25 cellular contexts compared by ENCODE assay signal in the genomic region with DNA sequence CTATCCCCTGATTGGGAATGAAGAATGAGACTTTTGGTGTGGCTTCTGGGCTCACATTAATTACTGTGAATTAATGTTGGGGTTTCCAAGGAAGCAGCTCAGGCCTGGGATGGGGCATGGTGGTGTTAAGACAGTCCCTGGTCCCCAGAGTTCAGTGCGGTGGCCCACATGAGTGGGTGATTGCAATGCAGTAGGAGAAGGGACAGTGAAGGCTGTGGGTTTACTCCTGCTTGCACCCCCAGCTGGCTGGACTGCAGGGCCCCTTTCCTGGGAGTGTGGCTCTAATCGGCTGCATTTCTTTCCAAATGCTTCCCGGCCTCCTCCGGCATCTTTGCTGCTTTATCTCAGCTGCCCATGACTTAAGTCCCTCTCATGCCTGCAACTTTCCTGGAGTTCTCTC. TPM values are rescaled to one million over a fixed set of nuclear protein-coding genes. Genes with fewer than 3 reads are reported as not detected.
DNase-seq lines count a peak whose midpoint lies in the region; ATAC-seq, FAIRE-seq and TF ChIP-seq lines count a peak whose summit lies in the region.
"Had no signal": no experiment of that assay in that cellular context is flagged by ENCODE, and none has a peak within 500 bp of the region (broad histone marks: within the 10 kb centered on the region; RNA-seq: fewer than 3 reads in every experiment).

No MANE protein-coding gene starts in this region.

- H3K36me3 ChIP-seq in GM23338 (ENCODE audit: insufficient read depth) (no peaks in the 10 kb centered on the region; the same call in 1 of the 2 replicates), kidney (ENCODE audit: control insufficient read depth in 1 of 2, insufficient read depth in 2 of 2, low read length in 2 of 2) (no peaks in the 10 kb centered on the region), spleen (no peaks in the 10 kb centered on the region), stomach (no peaks in the 10 kb centered on the region)
- H3K36me3 ChIP-seq: BE2C; BLaER1 treated with 17β-estradiol and CSF1 and Interleukin-3, amounts not matched to agents 10 nM and 100 nM; HAP-1 had no signal

- H3K9me3 ChIP-seq in kidney (ENCODE audit: control insufficient read depth in 1 of 2, low read length in 2 of 2) = no peaks in the 10 kb centered on the region
- H3K9me3 ChIP-seq in spleen = peaks cover 0 to 9% (median 0%) of the 10 kb centered on the region in 8 donors
- H3K9me3 ChIP-seq in stomach = no peaks in the 10 kb centered on the region
- H3K9me3 ChIP-seq: BE2C, HAP-1 had no signal

- no peaks in the 10 kb centered on the region for H3K79me2 ChIP-seq in GM23338 (replicated peaks; ENCODE audit: insufficient read depth)

- H4K20me1 ChIP-seq in GM23338 (replicated peaks; ENCODE audit: insufficient read depth) = no peaks in the 10 kb centered on the region

- 79 to 97% (median 91%) methylated on average over 3 to 4 of the region's 4 CpGs for WGBS in spleen, 5 donors
- 82 to 94% (median 90%) methylated on average over 4 of the region's 4 CpGs for WGBS in stomach, 5 donors

- peaks cover 16% of the 10 kb centered on the region for H3K27me3 Mint-ChIP-seq in GM23338 (ENCODE audit: insufficient read depth, low read depth, poor library complexity)
- H3K27me3 Mint-ChIP-seq: CD4-positive, alpha-beta T cell had no signal

- in situ Hi-C loops in ACHN (cut with HindIII; ENCODE audit: low pct_ligation_motif_present, low pct_unique_long_range_greater_than_20kb, low sequenced_read_pairs) = no loop called here

- H3K9me3 Mint-ChIP-seq in GM23338 = no peaks in the 10 kb centered on the region; the same call in 2 of the 3 replicates
- H3K9me3 Mint-ChIP-seq: CD4-positive, alpha-beta T cell; CD8-positive, alpha-beta memory T cell had no signal

- H3K27me3 ChIP-seq in GM23338 (ENCODE audit: insufficient read depth) (no peaks in the 10 kb centered on the region), spleen (replicated peaks in 1 of 7) (peaks cover 0 to under 1% (median 0%) of the 10 kb centered on the region in 7 donors), stomach (no peaks in the 10 kb centered on the region)
- H3K27me3 ChIP-seq: BE2C had no signal

- 0 out of 2 replicates have a peak overlapping the region, but pooled peaks have one; percentile 66 for H3K27ac Mint-ChIP-seq in GM23338
- H3K27ac Mint-ChIP-seq: CD14-positive monocyte; CD4-positive, alpha-beta T cell; CD8-positive, alpha-beta memory T cell; HFFc6 had no signal

- FAIRE-seq in kidney (lab: Jason Lieb, UNC) = no peak
- FAIRE-seq: D721Med, GM12878, GM19239 had no signal

- TF ChIP-seq CTCF in GM23338 (conservative IDR thresholded peaks at IDR 0.05; ENCODE audit: low read depth in 2 of 2) (no peak), kidney (IDR thresholded peaks at IDR 0.05; ENCODE audit: borderline replicate concordance, extremely low read depth, insufficient read depth) (no peak), spleen (IDR thresholded peaks at IDR 0.05 in 8 of 11, conservative IDR thresholded peaks at IDR 0.05 in 3 of 11) (no peak), stomach (IDR thresholded peaks at IDR 0.05) (no peak)

- no peaks in the 10 kb centered on the region; the same call in 2 of the 3 replicates for H3K36me3 Mint-ChIP-seq in GM23338 (ENCODE audit: low read depth)
- H3K36me3 Mint-ChIP-seq: CD14-positive monocyte; CD8-positive, alpha-beta memory T cell had no signal

- H3K9ac ChIP-seq in kidney (ENCODE audit: low read length in 2 of 2) = no peak overlapping the region
- H3K9ac ChIP-seq: BLaER1 treated with 17β-estradiol and CSF1 and Interleukin-3, amounts not matched to agents 10 nM and 100 nM; GM23248 had no signal

- no peaks in the 10 kb centered on the region for H3F3A ChIP-seq in GM23338 (replicated peaks; ENCODE audit: low read depth)

- H3K4me1 Mint-ChIP-seq in GM23338 = peaks cover 16% of the 10 kb centered on the region
- H3K4me1 Mint-ChIP-seq: CD8-positive, alpha-beta memory T cell had no signal

- no peak for TF ChIP-seq EP300 in stomach (IDR thresholded peaks at IDR 0.05)

- intact Hi-C loops in kidney (cut with DNase I) (no loop called here), spleen (cut with DNase I; ENCODE audit: low total_unique reads) (no loop called here), stomach (cut with DNase I; ENCODE audit: low total_unique reads) (no loop called here)

- no peak overlapping the region for H3K4me2 ChIP-seq in GM23338
- H3K4me2 ChIP-seq: BLaER1 treated with 17β-estradiol and CSF1 and Interleukin-3, amounts not matched to agents 10 nM and 100 nM had no signal

- H3K4me3 ChIP-seq in GM23338 = no peak overlapping the region
- no peak overlapping the region for H3K4me3 ChIP-seq in kidney (ENCODE audit: low read length in 2 of 2)
- no peak overlapping the region for H3K4me3 ChIP-seq in spleen
- no peak overlapping the region for H3K4me3 ChIP-seq in stomach
- H3K4me3 ChIP-seq: BLaER1 treated with 17β-estradiol and CSF1 and Interleukin-3, amounts not matched to agents 10 nM and 100 nM; GM12878; GM23248; HAP-1 had no signal

- no peak overlapping the region for H3K27ac ChIP-seq in GM23338 (ENCODE audit: low read depth)
- H3K27ac ChIP-seq in kidney (ENCODE audit: low read depth in 2 of 2, low read length in 2 of 2) = no peak overlapping the region
- H3K27ac ChIP-seq in spleen = no peak overlapping the region
- H3K27ac ChIP-seq in stomach = no peak overlapping the region
- H3K27ac ChIP-seq: BLaER1 treated with 17β-estradiol and CSF1 and Interleukin-3, amounts not matched to agents 10 nM and 100 nM; GM23248 had no signal

- no peak for TF ChIP-seq POLR2A in spleen (IDR thresholded peaks at IDR 0.05)
- no peak for TF ChIP-seq POLR2A in stomach (IDR thresholded peaks at IDR 0.05)

- H3K4me3 Mint-ChIP-seq in GM23338 = no peak overlapping the region
- H3K4me3 Mint-ChIP-seq: CD14-positive monocyte; CD4-positive, alpha-beta T cell; CD8-positive, alpha-beta memory T cell; HFFc6 had no signal

- H3K9me2 ChIP-seq in GM23338 (ENCODE audit: insufficient read depth) = no peaks in the 10 kb centered on the region

- H3K4me1 ChIP-seq in GM23338 (ENCODE audit: insufficient read depth) (peaks cover 4% of the 10 kb centered on the region; the same call in 1 of the 2 replicates), kidney (ENCODE audit: control insufficient read depth in 1 of 2, insufficient read depth in 1 of 2, low read depth in 1 of 2, low read length in 2 of 2) (no peaks in the 10 kb centered on the region), spleen (no peaks in the 10 kb centered on the region), stomach (no peaks in the 10 kb centered on the region)
- H3K4me1 ChIP-seq: BE2C, HAP-1 had no signal

- no peak for ATAC-seq in GM23338
- ATAC-seq in stimulated activated naive CD8-positive, alpha-beta T cell treated with anti-CD3 and anti-CD28 coated beads, Interleukin-15, Interleukin-2, amounts not matched to agents 100 U/mL and 50 U/mL, for 24 hours = no peak
- ATAC-seq: GM12878 had no signal

- H2AFZ ChIP-seq in GM23338 = no peak overlapping the region
- H2AFZ ChIP-seq: GM23248 had no signal

- peak; percentile 5 for DNase-seq in AG20443 (ENCODE audit: low spot score)
- no peak for DNase-seq in GM23338 (ENCODE audit: low spot score)
- DNase-seq in kidney = peak; percentile 35
- DNase-seq in spleen = peak; percentile 56
- DNase-seq in ACHN = no peak
- DNase-seq in stimulated activated naive CD8-positive, alpha-beta T cell treated with anti-CD3 and anti-CD28 coated beads, Interleukin-15, Interleukin-2, amounts not matched to agents 100 U/mL and 50 U/mL, for 24 hours = no peak
- DNase-seq in stomach = no peak
- DNase-seq: AML-193; BE2C; CD4-positive, alpha-beta T cell; CD8-positive, alpha-beta memory T cell; DMS 273 treated with DMSO at 0.1 percent for 48 hours; DMS79; EL; GDM1; GM23248; HFFc6 had no signal

TF ChIP-seq in GM23338, 12 proteins besides CTCF, POLR2A, EP300 and RAD21 (continues in another document):
- TF ChIP-seq NANOG (IDR thresholded peaks at IDR 0.05; ENCODE audit: borderline replicate concordance) (no peak), ZNF331 (CRISPR knock-in tag; IDR thresholded peaks at IDR 0.05; ENCODE audit: low read depth) (no peak)

RNA-seq across cellular contexts. Expression of a gene that starts 28.2 kb away (rescaled TPM):
- 2.6 and 2.7 TPM in 2 replicates for total RNA-seq in GM23338 (2014; rRNA removed; shearing (Covaris generic))
- 0.82 and 0.83 TPM in 2 replicates for polyA plus RNA-seq in GM23338 (2016; fragmentation: Nextera tagmentation; extraction: Ambion mirVana)
- not detected for total RNA-seq in kidney
- not detected for polyA plus RNA-seq in kidney (ENCODE audit: insufficient read depth, low read depth, low replicate concordance)
- total RNA-seq in spleen = 1 to 10 TPM in 1 of 7 donors, under 1 TPM in 3, not detected in 3; 0.07 to 1.5 (median 0.14) TPM
- polyA plus RNA-seq in spleen = under 1 TPM in 1 of 3 donors, not detected in 2; 0.09 TPM
- total RNA-seq in stomach = under 1 TPM in 1 of 5 donors, not detected in 4; 0.55 TPM
- 1 to 10 TPM in 1 of 3 donors, under 1 TPM in 1, not detected in 1; 0.31 to 2.3 TPM for polyA plus RNA-seq in stomach
- total RNA-seq: A673; CD4-positive, alpha-beta T cell; CD8-positive, alpha-beta memory T cell; GM12878; GM23248; H4 had no signal
- polyA plus RNA-seq: CD14-positive monocyte; CD8-positive, alpha-beta memory T cell had no signal

RNA-seq across cellular contexts. Expression of a gene that starts 40.5 kb away (rescaled TPM):
- 37.3 and 43.1 TPM in 2 replicates for total RNA-seq in GM23338 (2014; rRNA removed; shearing (Covaris generic))
- polyA plus RNA-seq in GM23338 (2016; fragmentation: Nextera tagmentation; extraction: Ambion mirVana) = 24.6 and 29.9 TPM in 2 replicates
- 2.6 TPM for total RNA-seq in kidney
- 1.2 TPM for polyA plus RNA-seq in kidney (ENCODE audit: insufficient read depth, low read depth, low replicate concordance)
- 1 to 10 TPM in 3 of 7 donors, under 1 TPM in 3, not detected in 1; 0.57 to 8.5 (median 1.2) TPM for total RNA-seq in spleen
- polyA plus RNA-seq in spleen = under 1 TPM; 0.11 to 0.96 (median 0.73) TPM
- total RNA-seq in stomach = 10 to 100 TPM in 1 of 5 donors, 1 to 10 TPM in 2, not detected in 2; 2.3 to 13.2 (median 4.3) TPM
- 1 to 10 TPM in 1 of 3 donors, under 1 TPM in 2; 0.25 to 7.5 (median 0.92) TPM for polyA plus RNA-seq in stomach
- total RNA-seq: CD4-positive, alpha-beta T cell; CD8-positive, alpha-beta memory T cell; GM12878 had no signal
- polyA plus RNA-seq: CD14-positive monocyte; CD8-positive, alpha-beta memory T cell; GM12878 had no signal

Comparison
In these comparisons a context has a peak if more than half of its experiments do, and no peak if none do; other contexts are left out.
1. DNase-seq: peak in AG20443 (single experiment), kidney (single experiment) and spleen (single experiment); none in GM23338 (single experiment), ACHN (single experiment), stimulated activated naive CD8-positive, alpha-beta T cell treated with anti-CD3 and anti-CD28 coated beads, Interleukin-15, Interleukin-2, amounts not matched to agents 100 U/mL and 50 U/mL, for 24 hours (single experiment) and stomach (single experiment).